26 cellular contexts compared by ENCODE assay signal in genomic region chr9:96305171-96305570, GRCh38. TPM values are rescaled to one million over a fixed set of nuclear protein-coding genes. Genes with fewer than 3 reads are reported as not detected.
"Had no signal": no experiment of that assay in that cellular context is flagged by ENCODE, and none has a peak within 500 bp of the region (broad histone marks: within the 10 kb centered on the region; RNA-seq: fewer than 3 reads in every experiment).

No MANE protein-coding gene starts in this region.

- ATAC-seq: activated T-cell treated with anti-CD3 and anti-CD28 coated beads, Interleukin-2, amount 50 U/mL, for 72 hours; PC-3; T-helper 17 cell had no signal

- H3K36me3 Mint-ChIP-seq: activated CD4-positive, alpha-beta memory T cell treated with anti-CD3 and anti-CD28 coated beads for 36 hours; activated naive CD4-positive, alpha-beta T cell treated with anti-CD3 and anti-CD28 coated beads, Interleukin-2, amount 10 ng/mL, durations not matched to agents 7 days and 5 days; activated naive CD8-positive, alpha-beta T cell treated with anti-CD3 and anti-CD28 coated beads for 36 hours had no signal

- H3K4me1 Mint-ChIP-seq: activated CD4-positive, alpha-beta T cell treated with anti-CD3 and anti-CD28 coated beads, Interleukin-2, amount 10 ng/mL, durations not matched to agents 7 days and 5 days; activated naive CD4-positive, alpha-beta T cell treated with anti-CD3 and anti-CD28 coated beads, Interleukin-2, amount 10 ng/mL, durations not matched to agents 7 days and 5 days; activated naive CD8-positive, alpha-beta T cell treated with anti-CD3 and anti-CD28 coated beads for 36 hours; T-helper 17 cell had no signal

- H3K27me3 ChIP-seq: adrenal gland, MG63, SJSA1 had no signal

- FAIRE-seq: RCC 7860 had no signal

- H3K4me3 Mint-ChIP-seq: activated CD4-positive, alpha-beta memory T cell treated with anti-CD3 and anti-CD28 coated beads for 36 hours; activated CD4-positive, alpha-beta T cell treated with anti-CD3 and anti-CD28 coated beads, Interleukin-2, amount 10 ng/mL, durations not matched to agents 7 days and 5 days; activated naive CD4-positive, alpha-beta T cell treated with anti-CD3 and anti-CD28 coated beads, Interleukin-2, amount 10 ng/mL, durations not matched to agents 7 days and 5 days; activated naive CD8-positive, alpha-beta T cell treated with anti-CD3 and anti-CD28 coated beads for 36 hours; activated T-cell treated with anti-CD3 and anti-CD28 coated beads, Interleukin-2, amount 50 U/mL, for 72 hours; T-helper 17 cell had no signal

- H3K36me3 ChIP-seq: adrenal gland, MG63, SJSA1 had no signal

- DNase-seq: activated CD4-positive, alpha-beta memory T cell treated with anti-CD3 and anti-CD28 coated beads for 36 hours; activated CD4-positive, alpha-beta T cell treated with anti-CD3 and anti-CD28 coated beads, Interleukin-2, amount 10 ng/mL, durations not matched to agents 7 days and 5 days; activated CD4-positive, CD25-positive, alpha-beta regulatory T cell; activated gamma-delta T cell treated with Interleukin-2 at 50 U/mL for 16 hours; activated naive CD4-positive, alpha-beta T cell treated with anti-CD3 and anti-CD28 coated beads, Interleukin-2, amount 10 ng/mL, durations not matched to agents 7 days and 5 days; activated naive CD8-positive, alpha-beta T cell treated with anti-CD3 and anti-CD28 coated beads for 36 hours; activated T-cell treated with anti-CD3 and anti-CD28 coated beads, Interleukin-2, amount 50 U/mL, for 72 hours; adrenal gland; anterior cingulate cortex; cerebellar nuclear complex; MG63; MV-4-11; NCI-H1092 treated with DMSO at 0.1 percent for 48 hours; NCI-H1417 treated with DMSO at 0.1 percent for 48 hours; NCI-H1694; NCI-H2029; NCI-H446; NCI-H524; PC-3; SHP77; T-helper 17 cell; T-helper 9 cell had no signal

- H3K27ac Mint-ChIP-seq: activated CD4-positive, alpha-beta memory T cell treated with anti-CD3 and anti-CD28 coated beads for 36 hours; activated CD4-positive, alpha-beta T cell treated with anti-CD3 and anti-CD28 coated beads, Interleukin-2, amount 10 ng/mL, durations not matched to agents 7 days and 5 days; activated naive CD4-positive, alpha-beta T cell treated with anti-CD3 and anti-CD28 coated beads, Interleukin-2, amount 10 ng/mL, durations not matched to agents 7 days and 5 days; activated naive CD8-positive, alpha-beta T cell treated with anti-CD3 and anti-CD28 coated beads for 36 hours; activated T-cell treated with anti-CD3 and anti-CD28 coated beads, Interleukin-2, amount 50 U/mL, for 72 hours; activated T-helper 2 cell treated with anti-CD3 and anti-CD28 coated beads, Interferon-gamma antibody, Interleukin-2, Interleukin-4, amounts not matched to agents 10 μg/mL and 5 μg/mL and 100 μg/mL, durations not matched to agents 14 hours and 24 hours and 36 hours; T-helper 17 cell had no signal

- H3K4me3 ChIP-seq: adrenal gland, MG63, SJSA1 had no signal

- H3K9me3 Mint-ChIP-seq: activated CD4-positive, alpha-beta memory T cell treated with anti-CD3 and anti-CD28 coated beads for 36 hours; activated naive CD4-positive, alpha-beta T cell treated with anti-CD3 and anti-CD28 coated beads, Interleukin-2, amount 10 ng/mL, durations not matched to agents 7 days and 5 days; activated naive CD8-positive, alpha-beta T cell treated with anti-CD3 and anti-CD28 coated beads for 36 hours; activated T-helper 2 cell treated with anti-CD3 and anti-CD28 coated beads, Interferon-gamma antibody, Interleukin-2, Interleukin-4, amounts not matched to agents 10 μg/mL and 5 μg/mL and 100 μg/mL, durations not matched to agents 14 hours and 24 hours and 36 hours had no signal

- H3K27ac ChIP-seq: adrenal gland, SJSA1 had no signal

- H3K9me3 ChIP-seq: adrenal gland, MG63, SJSA1 had no signal

- H3K4me1 ChIP-seq: adrenal gland, SJSA1 had no signal

- H3K27me3 Mint-ChIP-seq: activated CD4-positive, alpha-beta memory T cell treated with anti-CD3 and anti-CD28 coated beads for 36 hours; T-helper 17 cell had no signal

RNA-seq across cellular contexts. Expression of gene HSD17B3, which starts 3.2 kb away (rescaled TPM):
- total RNA-seq: activated CD4-positive, alpha-beta memory T cell treated with anti-CD3 and anti-CD28 coated beads for 36 hours; activated CD8-positive, alpha-beta memory T cell treated with anti-CD3 and anti-CD28 coated beads for 36 hours; activated naive CD8-positive, alpha-beta T cell treated with anti-CD3 and anti-CD28 coated beads for 36 hours; activated T-helper 2 cell treated with anti-CD3 and anti-CD28 coated beads, Interferon-gamma antibody, Interleukin-2, Interleukin-4, amounts not matched to agents 10 μg/mL and 5 μg/mL and 100 μg/mL, durations not matched to agents 14 hours and 24 hours and 36 hours; SJSA1 had no signal
